Comparison of ENCODE assay signal across 1 cellular context in genomic region chr2:61288070-61288841, GRCh38.
TF ChIP-seq lines count a peak whose summit lies in the region.

No MANE protein-coding gene starts in this region.

TF ChIP-seq in K562, 482 proteins besides CTCF, POLR2A, EP300 and RAD21 (continued from another document and continues in another):
- TF ChIP-seq NR2C2 (CRISPR knock-in tag; IDR thresholded peaks at IDR 0.05) = no peak
- peak; percentile 22; the same call in 1 of the 2 replicates for TF ChIP-seq NR2C2 (tag; IDR thresholded peaks at IDR 0.05)
- peak; percentile 98 for TF ChIP-seq SMARCC2 (IDR thresholded peaks at IDR 0.05; ENCODE audit: low read depth)
- peak; percentile 78; the same call in 1 of the 2 replicates for TF ChIP-seq STAT5A (IDR thresholded peaks at IDR 0.05; ENCODE audit: borderline replicate concordance, low read length)
- TF ChIP-seq HINFP (tag; conservative IDR thresholded peaks at IDR 0.05; ENCODE audit: low read depth) = peak; percentile 49; the same call in 1 of the 2 replicates
- TF ChIP-seq TEAD1 (CRISPR knock-in tag; IDR thresholded peaks at IDR 0.05) = peak in 1 of 2 experiments; percentile 79; a peak in 1 of 4 replicates
- no peak for TF ChIP-seq HOMEZ (CRISPR knock-in tag; IDR thresholded peaks at IDR 0.05)
- TF ChIP-seq ATF1 (CRISPR knock-in tag; IDR thresholded peaks at IDR 0.05) = no peak
- peak; percentile 78 for TF ChIP-seq ATF1 (tag; IDR thresholded peaks at IDR 0.05)
- no peak for TF ChIP-seq CEBPZ (IDR thresholded peaks at IDR 0.05; ENCODE audit: borderline replicate concordance, low read depth, low read length)
- TF ChIP-seq HDAC3 (IDR thresholded peaks at IDR 0.05; ENCODE audit: borderline replicate concordance, partially characterized antibody) = peak; percentile 76
- no peak for TF ChIP-seq WHSC1 (IDR thresholded peaks at IDR 0.05; ENCODE audit: low read length)
- peak; percentile 94; the same call in 1 of the 2 replicates for TF ChIP-seq LEF1 (IDR thresholded peaks at IDR 0.05)
- 0 out of 2 replicates have a peak, but pooled peaks have one; percentile 14 for TF ChIP-seq CLOCK (CRISPR knock-in tag; IDR thresholded peaks at IDR 0.05; ENCODE audit: borderline replicate concordance)
- TF ChIP-seq SMARCE1 (IDR thresholded peaks at IDR 0.05) = peak; percentile 99
- peak; percentile 73; the same call in 1 of the 2 replicates for TF ChIP-seq FOXJ2 (tag; IDR thresholded peaks at IDR 0.05)
- TF ChIP-seq ZNF740 (CRISPR knock-in tag; IDR thresholded peaks at IDR 0.05) = no peak
- no peak for TF ChIP-seq ZNF740 (tag; IDR thresholded peaks at IDR 0.05)
- no peak for TF ChIP-seq POLR2AphosphoS2 (IDR thresholded peaks at IDR 0.05; ENCODE audit: low read length)
- TF ChIP-seq NBN (IDR thresholded peaks at IDR 0.05; ENCODE audit: low read depth) = peak; percentile 90
- no peak for TF ChIP-seq FOXA1 (IDR thresholded peaks at IDR 0.05; ENCODE audit: borderline replicate concordance)
- peak; percentile 61; the same call in 1 of the 2 replicates for TF ChIP-seq MYBL2 (IDR thresholded peaks at IDR 0.05; ENCODE audit: low read depth)
- TF ChIP-seq MYBL2 (CRISPR knock-in tag; IDR thresholded peaks at IDR 0.05; ENCODE audit: borderline replicate concordance) = no peak
- TF ChIP-seq TAL1 (IDR thresholded peaks at IDR 0.05) = peak; percentile 91
- TF ChIP-seq ZBTB2 (IDR thresholded peaks at IDR 0.05) = peak; percentile 61; the same call in 1 of the 2 replicates
- TF ChIP-seq ZBTB8A (IDR thresholded peaks at IDR 0.05; ENCODE audit: partially characterized antibody) = no peak
- 0 out of 2 replicates have a peak, but pooled peaks have one; percentile 19 for TF ChIP-seq PHTF2 (CRISPR knock-in tag; IDR thresholded peaks at IDR 0.05)
- peak; percentile 69; the same call in 1 of the 2 replicates for TF ChIP-seq POLR2AphosphoS5 (IDR thresholded peaks at IDR 0.05; ENCODE audit: control insufficient read depth, insufficient read depth, low read depth, low read length)
- TF ChIP-seq FOSL1 (tag; conservative IDR thresholded peaks at IDR 0.05) = peak; percentile 83
- no peak for TF ChIP-seq FUS (optimal IDR thresholded peaks at IDR 0.05; ENCODE audit: low read depth, low read length)
- TF ChIP-seq MLLT1 (IDR thresholded peaks at IDR 0.05) = peak in 1 of 2 experiments; percentile 80; a peak in 1 of 4 replicates
- peak; percentile 89 for TF ChIP-seq LCOR (CRISPR knock-in tag; IDR thresholded peaks at IDR 0.05)
- no peak for TF ChIP-seq THAP12 (CRISPR knock-in tag; IDR thresholded peaks at IDR 0.05)
- 0 out of 2 replicates have a peak, but pooled peaks have one; percentile 41 for TF ChIP-seq ZNF41 (CRISPR knock-in tag; conservative IDR thresholded peaks at IDR 0.05)
